In the genomic region with DNA sequence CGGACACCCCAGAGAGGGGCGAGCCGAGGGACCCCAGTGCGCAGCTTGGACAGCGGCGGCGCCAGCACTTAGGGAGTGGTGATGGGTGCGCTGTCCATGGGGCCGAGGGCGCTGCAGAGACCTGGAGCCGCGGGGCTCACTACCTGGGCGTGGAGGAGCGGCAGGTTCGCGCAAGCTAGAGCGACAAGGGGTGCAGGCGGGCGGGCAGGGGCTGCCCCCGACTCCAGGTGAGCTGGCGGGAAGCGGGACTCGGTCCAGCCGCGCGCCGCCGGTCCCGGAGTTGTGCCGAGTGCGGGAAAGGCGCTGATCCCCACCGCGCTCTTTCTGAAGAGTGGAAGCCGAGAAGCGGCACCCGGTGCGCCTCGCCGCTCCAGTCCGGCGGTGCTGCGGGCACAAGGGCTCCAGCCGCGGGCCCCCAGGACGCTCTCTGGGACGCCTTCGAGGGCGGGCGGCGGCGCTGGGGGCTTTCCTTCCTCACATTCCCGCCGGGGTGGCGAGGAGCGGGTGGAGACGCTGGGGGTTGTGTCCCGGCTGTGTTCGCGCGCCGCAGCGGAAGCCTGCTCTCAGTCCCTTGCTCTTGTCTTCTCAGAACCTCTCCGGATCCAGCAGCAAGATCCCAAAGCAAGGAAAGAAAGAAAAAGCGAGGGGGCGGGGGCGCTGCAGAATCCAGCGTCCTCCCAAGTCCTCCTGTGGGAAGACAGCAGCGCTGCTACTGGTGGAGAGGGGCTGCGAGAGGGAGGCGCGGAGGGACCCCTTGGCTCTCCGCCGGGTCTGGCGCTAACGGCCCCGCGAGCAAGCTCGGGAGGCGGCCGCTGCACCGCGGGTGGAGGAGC, we compare ENCODE assay signal across 9 cellular contexts. TPM values are rescaled to one million over a fixed set of nuclear protein-coding genes. Genes with fewer than 3 reads are reported as not detected.
DNase-seq lines count a peak whose midpoint lies in the region; ATAC-seq and TF ChIP-seq lines count a peak whose summit lies in the region.
"Had no signal": no experiment of that assay in that cellular context is flagged by ENCODE, and none has a peak within 500 bp of the region (broad histone marks: within the 10 kb centered on the region; RNA-seq: fewer than 3 reads in every experiment).

A gene with protein sequence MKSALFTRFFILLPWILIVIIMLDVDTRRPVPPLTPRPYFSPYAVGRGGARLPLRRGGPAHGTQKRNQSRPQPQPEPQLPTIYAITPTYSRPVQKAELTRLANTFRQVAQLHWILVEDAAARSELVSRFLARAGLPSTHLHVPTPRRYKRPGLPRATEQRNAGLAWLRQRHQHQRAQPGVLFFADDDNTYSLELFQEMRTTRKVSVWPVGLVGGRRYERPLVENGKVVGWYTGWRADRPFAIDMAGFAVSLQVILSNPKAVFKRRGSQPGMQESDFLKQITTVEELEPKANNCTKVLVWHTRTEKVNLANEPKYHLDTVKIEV (minus strand): TSS at position 610 of the 833 bp plus-strand sequence. CDS start 631 bp downstream, outside the sequence.

- no peaks in the 10 kb centered on the region for H3K36me3 ChIP-seq in BLaER1 treated with 17β-estradiol and CSF1 and Interleukin-3, amounts not matched to agents 10 nM and 100 nM
- H3K36me3 ChIP-seq in HUES64 (ENCODE audit: insufficient read depth, low read length) (no peaks in the 10 kb centered on the region), heart left ventricle (no peaks in the 10 kb centered on the region), parathyroid adenoma (ENCODE audit: control insufficient read depth, insufficient read depth, low read length) (no peaks in the 10 kb centered on the region)

- H4K20me1 ChIP-seq in BLaER1 treated with 17β-estradiol and CSF1 and Interleukin-3, amounts not matched to agents 10 nM and 100 nM: no peaks in the 10 kb centered on the region

- peaks cover 17 to 24% (median 20%) of the 10 kb centered on the region in 11 experiments for H3K9me3 ChIP-seq in BLaER1 treated with 17β-estradiol and CSF1 and Interleukin-3, amounts not matched to agents 10 nM and 100 nM (replicated peaks in 1 of 11)
- H3K9me3 ChIP-seq in HUES64 (ENCODE audit: insufficient read depth, low read depth, low read length) (no peaks in the 10 kb centered on the region), heart left ventricle (no peaks in the 10 kb centered on the region), parathyroid adenoma (ENCODE audit: control insufficient read depth, low read length) (no peaks in the 10 kb centered on the region)

- ATAC-seq in GM19328 (IDR thresholded peaks at IDR 0.05; ENCODE audit: unreplicated experiment) (peak; percentile 21), heart left ventricle (peak in 3 of 4 donors; percentile 27 to 54 (median 46))

- peak within 1 kb of the TSS; percentile 44 to 67 (median 54) for H3K4me3 ChIP-seq in BLaER1 treated with 17β-estradiol and CSF1 and Interleukin-3, amounts not matched to agents 10 nM and 100 nM
- H3K4me3 ChIP-seq in HUES64 (ENCODE audit: low read length): peak within 1 kb of the TSS; percentile 56
- peak within 1 kb of the TSS; percentile 42 to 70 (median 58) for H3K4me3 ChIP-seq in heart left ventricle
- peak within 1 kb of the TSS; percentile 61 for H3K4me3 ChIP-seq in parathyroid adenoma (ENCODE audit: low read depth, low read length)

- peaks cover 0 to 6% (median 0%) of the 10 kb centered on the region in 10 experiments; a peak in 1 of 20 replicates for H3K4me1 ChIP-seq in BLaER1 treated with 17β-estradiol and CSF1 and Interleukin-3, amounts not matched to agents 10 nM and 100 nM
- H3K4me1 ChIP-seq in HUES64 (ENCODE audit: insufficient read depth, low read length) (no peaks in the 10 kb centered on the region), heart left ventricle (peaks cover 0 to 24% (median 18%) of the 10 kb centered on the region in 12 donors), parathyroid adenoma (no peaks in the 10 kb centered on the region)

- H3K9ac ChIP-seq in BLaER1 treated with 17β-estradiol and CSF1 and Interleukin-3, amounts not matched to agents 10 nM and 100 nM: no peak within 1 kb of the TSS
- 0 out of 2 replicates have a peak within 1 kb of the TSS, but pooled peaks have one; percentile 12 for H3K9ac ChIP-seq in HUES64 (ENCODE audit: low read depth, low read length)
- no peak within 1 kb of the TSS for H3K9ac ChIP-seq in parathyroid adenoma

- TF ChIP-seq CTCF in heart left ventricle (IDR thresholded peaks at IDR 0.05): no peak
- TF ChIP-seq CTCF in parathyroid adenoma (IDR thresholded peaks at IDR 0.05): no peak

- no peak for TF ChIP-seq POLR2A in heart left ventricle (IDR thresholded peaks at IDR 0.05)

- no peak within 1 kb of the TSS for H3K27ac ChIP-seq in BLaER1 treated with 17β-estradiol and CSF1 and Interleukin-3, amounts not matched to agents 10 nM and 100 nM
- H3K27ac ChIP-seq in HUES64 (ENCODE audit: low read depth, low read length) (no peak within 1 kb of the TSS), heart left ventricle (no peak within 1 kb of the TSS), parathyroid adenoma (no peak within 1 kb of the TSS)

- DNase-seq in activated naive CD4-positive, alpha-beta T cell treated with anti-CD3 and anti-CD28 coated beads, Interleukin-2, amount 50 U/mL, for 16 hours: peak; percentile 13
- DNase-seq in heart left ventricle (peak in 2 of 5 donors; percentile 6 to 21), NAMALWA (ENCODE audit: low spot score) (no peak), KG1 (lab: John Stamatoyannopoulos, UW) (no peak)

- no peaks in the 10 kb centered on the region for H3K79me2 ChIP-seq in parathyroid adenoma

- peak within 1 kb of the TSS; percentile 92 for H2AFZ ChIP-seq in parathyroid adenoma

- H3K4me2 ChIP-seq in BLaER1 treated with 17β-estradiol and CSF1 and Interleukin-3, amounts not matched to agents 10 nM and 100 nM: peak within 1 kb of the TSS; percentile 64 to 87 (median 78)
- peak within 1 kb of the TSS; percentile 84 for H3K4me2 ChIP-seq in parathyroid adenoma (ENCODE audit: low read length)

- peaks cover 31 to 38% (median 35%) of the 10 kb centered on the region in 11 experiments for H3K27me3 ChIP-seq in BLaER1 treated with 17β-estradiol and CSF1 and Interleukin-3, amounts not matched to agents 10 nM and 100 nM
- H3K27me3 ChIP-seq in HUES64 (ENCODE audit: insufficient read depth, low read length) (peaks cover 87% of the 10 kb centered on the region), heart left ventricle (peaks cover 0 to 53% (median 30%) of the 10 kb centered on the region in 9 donors), parathyroid adenoma (ENCODE audit: control insufficient read depth, insufficient read depth, low read length) (no peaks in the 10 kb centered on the region)

- WGBS in HUES64: under 1% methylated on average over 83 of the region's 83 CpGs
- 1% methylated on average over 32 to 83 of the region's 83 CpGs for WGBS in heart left ventricle, 4 donors

- intact Hi-C loops in heart left ventricle (cut with DNase I): loop anchor here in 7 of 10 donors (2.0 to 10.0 kb wide), 4 partner anchors 249 to 412 kb away; no protein-coding TSS in a partner anchor

RNA-seq across cellular contexts. Expression of the gene that starts here (rescaled TPM):
- 0.80 TPM for polyA plus RNA-seq in HUES64 (2013, experiment 1 of 2)
- polyA plus RNA-seq in HUES64 (2013, experiment 2 of 2): 0.89 TPM
- under 1 TPM in 4 of 9 donors, not detected in 5; 0.05 to 0.09 (median 0.07) TPM for total RNA-seq in heart left ventricle
- polyA plus RNA-seq in heart left ventricle: under 1 TPM; 0.04 to 0.08 TPM
- total RNA-seq: M059J had no signal

Comparison
In these comparisons a context has a peak if more than half of its experiments do, and no peak if none do; other contexts are left out.
1. Peak in ATAC-seq and H3K4me3 ChIP-seq in heart left ventricle; RNA of the gene not detected or under 1 TPM.